12 cellular contexts compared by ENCODE assay signal in the genomic region with DNA sequence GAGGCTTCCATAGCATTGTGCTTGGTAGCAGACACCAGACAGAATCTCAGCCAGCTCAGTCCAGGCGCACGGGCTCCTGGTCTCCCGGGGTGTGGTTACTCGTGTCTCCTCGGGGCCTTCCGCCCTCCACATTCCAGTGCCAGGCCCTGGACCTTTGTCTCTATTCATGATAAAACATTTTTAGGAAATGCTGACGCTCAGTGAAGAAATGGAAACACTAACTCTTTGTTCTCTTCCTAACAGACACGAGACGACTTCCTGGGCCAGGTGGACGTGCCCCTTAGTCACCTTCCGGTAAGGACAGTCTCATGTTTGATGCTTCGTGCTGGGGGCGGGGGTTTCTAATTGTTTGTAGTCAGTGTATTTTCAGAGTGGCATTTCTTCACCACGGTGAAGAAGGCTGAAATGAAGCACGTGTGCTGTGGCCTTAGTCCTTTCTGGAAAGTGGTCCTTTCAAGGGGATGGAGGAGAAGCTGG.
A peak's percentile ranks its signal among the peaks of the same experiment; 100 is the strongest.
DNase-seq lines count a peak whose midpoint lies in the region; ATAC-seq and TF ChIP-seq lines count a peak whose summit lies in the region.
"Had no signal": no experiment of that assay in that cellular context is flagged by ENCODE, and none has a peak within 500 bp of the region (broad histone marks: within the 10 kb centered on the region; RNA-seq: fewer than 3 reads in every experiment).

No MANE protein-coding gene starts in this region.

- WGBS in smooth muscle cell (ENCODE audit: low lambda C conversion rate), result 69% methylated on average over 15 of the region's 15 CpGs

- no peaks in the 10 kb centered on the region for H3K9me2 ChIP-seq in HCT116 (ENCODE audit: insufficient read depth)

- H3K4me3 ChIP-seq in HCT116 (replicated peaks in 1 of 2; ENCODE audit: low read depth in 1 of 2, low read length in 2 of 2) (peak overlapping the region; percentile 0 to 45; a peak in 3 of 4 replicates), breast epithelium (no peak overlapping the region), smooth muscle cell (no peak overlapping the region)

- H3K9me3 ChIP-seq in HCT116 (ENCODE audit: control insufficient read depth in 1 of 2, insufficient read depth in 1 of 2, low read depth in 1 of 2, low read length in 2 of 2) (no peaks in the 10 kb centered on the region), breast epithelium (no peaks in the 10 kb centered on the region), smooth muscle cell (replicated peaks; ENCODE audit: low read depth) (no peaks in the 10 kb centered on the region)

- no peaks in the 10 kb centered on the region for H3K36me3 ChIP-seq in HCT116 (ENCODE audit: control insufficient read depth in 1 of 2, insufficient read depth in 2 of 2, low read length in 2 of 2)
- H3K36me3 ChIP-seq in breast epithelium, result no peaks in the 10 kb centered on the region
- H3K36me3 ChIP-seq in smooth muscle cell (ENCODE audit: low read depth), result no peaks in the 10 kb centered on the region

- H2AFZ ChIP-seq in HCT116 (ENCODE audit: low read depth, low read length, poor library complexity, severe bottlenecking) (no peak overlapping the region), smooth muscle cell (ENCODE audit: low read depth) (no peak overlapping the region)

- CTCF ChIA-PET in HCT116 (lab: Charles Lee), result no interaction called here

- DNase-seq in HCT116 (ENCODE audit: low read depth, low spot score) (peak; percentile 65), breast epithelium (ENCODE audit: low spot score in 2 of 2) (peak in 1 of 2 donors; percentile 71), kidney tubule cell (ENCODE audit: low spot score) (peak; percentile 77), smooth muscle cell (lab: John Stamatoyannopoulos, UW; ENCODE audit: unreplicated experiment) (no peak), NCI-H2227 (lab: John Stamatoyannopoulos, UW; ENCODE audit: unreplicated experiment) (no peak), NCI-H2107 (lab: John Stamatoyannopoulos, UW) (no peak), Ammon's horn (ENCODE audit: low spot score) (no peak)
- DNase-seq: cerebellar nuclear complex, DND-41, NCI-H2227 treated with DMSO at 0.1 percent for 48 hours had no signal

- H3K79me2 ChIP-seq in HCT116 (ENCODE audit: insufficient read depth, low read length) (no peaks in the 10 kb centered on the region), smooth muscle cell (ENCODE audit: low read depth) (no peaks in the 10 kb centered on the region)

- no peak for TF ChIP-seq CTCF in HCT116 (IDR thresholded peaks at IDR 0.05 in 2 of 3, conservative IDR thresholded peaks at IDR 0.05 in 1 of 3; ENCODE audit: borderline replicate concordance in 1 of 3, insufficient read depth in 1 of 3, low read depth in 2 of 3, low read length in 2 of 3)
- no peak for TF ChIP-seq CTCF in breast epithelium (IDR thresholded peaks at IDR 0.05)
- no peak for TF ChIP-seq CTCF in smooth muscle cell (IDR thresholded peaks at IDR 0.05; ENCODE audit: borderline replicate concordance, insufficient read depth, poor library complexity, severe bottlenecking)

- RAD21 ChIA-PET in HCT116 (lab: Charles Lee; ENCODE audit: low non-redundant PET in 1 of 2, low total read pairs in 2 of 2, uncharacterized antibody in 2 of 2, unreplicated experiment in 2 of 2), result no interaction called here

- no peak overlapping the region for H3K4me3 Mint-ChIP-seq in stimulated activated memory B cell treated with anti-CD40 and anti-IgM and Interleukin-4, amounts not matched to agents 10 μg/mL and 1 μg/mL and 100 μg/mL, for 72 hours

- H4K20me1 ChIP-seq in HCT116 (ENCODE audit: insufficient read depth) (no peaks in the 10 kb centered on the region), smooth muscle cell (ENCODE audit: low read depth) (no peaks in the 10 kb centered on the region)

- intact Hi-C loops in HCT116 (cut with micrococcal nuclease) (no loop called here), breast epithelium (cut with DNase I; ENCODE audit: low total_unique reads) (no loop called here)

- POLR2A ChIA-PET in HCT116 (lab: Charles Lee), result interaction anchor here (1.3 kb wide), 2 partner anchors 15 to 94 kb away, joined by 3 to 4 read pairs; no protein-coding TSS in a partner anchor

- H3K27me3 Mint-ChIP-seq in stimulated activated memory B cell treated with anti-CD40 and anti-IgM and Interleukin-4, amounts not matched to agents 10 μg/mL and 1 μg/mL and 100 μg/mL, for 72 hours, result no peaks in the 10 kb centered on the region
- H3K27me3 Mint-ChIP-seq: progenitor cell of endocrine pancreas had no signal

- H3K4me1 ChIP-seq in HCT116 (ENCODE audit: control insufficient read depth in 1 of 2, insufficient read depth in 2 of 2, low read length in 2 of 2), result peaks cover 43 to 60% of the 10 kb centered on the region in 2 experiments
- H3K4me1 ChIP-seq in breast epithelium, result peaks cover 0 to 17% of the 10 kb centered on the region in 2 donors
- H3K4me1 ChIP-seq in smooth muscle cell (ENCODE audit: low read depth), result peaks cover 12% of the 10 kb centered on the region

- H3K9ac ChIP-seq in HCT116 (ENCODE audit: low read length) (peak overlapping the region; percentile 57), smooth muscle cell (ENCODE audit: low read depth) (no peak overlapping the region)

- H3K27ac ChIP-seq in HCT116 (ENCODE audit: low read depth, low read length) (peak overlapping the region; percentile 63), breast epithelium (peak overlapping the region; percentile 70 to 77), smooth muscle cell (ENCODE audit: low read depth) (peak overlapping the region; percentile 83)

- TF ChIP-seq RAD21 in HCT116 (IDR thresholded peaks at IDR 0.05; ENCODE audit: low read depth), result no peak; the same call in 1 of the 2 replicates

- peak; percentile 76 for ATAC-seq in HCT116
- no peak for ATAC-seq in stimulated activated memory B cell treated with anti-CD40 and anti-IgM and Interleukin-4, amounts not matched to agents 10 μg/mL and 1 μg/mL and 100 μg/mL, for 72 hours

- H3K36me3 Mint-ChIP-seq in stimulated activated memory B cell treated with anti-CD40 and anti-IgM and Interleukin-4, amounts not matched to agents 10 μg/mL and 1 μg/mL and 100 μg/mL, for 72 hours, result peaks cover 16% of the 10 kb centered on the region

- no peaks in the 10 kb centered on the region for H3K9me3 Mint-ChIP-seq in stimulated activated memory B cell treated with anti-CD40 and anti-IgM and Interleukin-4, amounts not matched to agents 10 μg/mL and 1 μg/mL and 100 μg/mL, for 72 hours

- H3F3A ChIP-seq in smooth muscle cell (ENCODE audit: low read depth), result peaks cover 15% of the 10 kb centered on the region

- H3K27ac Mint-ChIP-seq in stimulated activated memory B cell treated with anti-CD40 and anti-IgM and Interleukin-4, amounts not matched to agents 10 μg/mL and 1 μg/mL and 100 μg/mL, for 72 hours, result no peak overlapping the region
- H3K27ac Mint-ChIP-seq: progenitor cell of endocrine pancreas had no signal

- peak overlapping the region; percentile 67 for H3K4me2 ChIP-seq in HCT116 (ENCODE audit: low read length)
- H3K4me2 ChIP-seq in smooth muscle cell, result no peak overlapping the region

- peaks cover 40% of the 10 kb centered on the region for H3K4me1 Mint-ChIP-seq in stimulated activated memory B cell treated with anti-CD40 and anti-IgM and Interleukin-4, amounts not matched to agents 10 μg/mL and 1 μg/mL and 100 μg/mL, for 72 hours

- TF ChIP-seq POLR2A in HCT116 (IDR thresholded peaks at IDR 0.05; ENCODE audit: borderline replicate concordance, extremely low read depth, insufficient read depth, insufficient read length) (no peak), breast epithelium (IDR thresholded peaks at IDR 0.05) (no peak)

- no TSS peak for BruUV-seq in HCT116 (replicated peaks; lab: Mats Ljungman, UMichigan)

- H3K27me3 ChIP-seq in HCT116 (ENCODE audit: insufficient read depth, low read length) (no peaks in the 10 kb centered on the region), breast epithelium (no peaks in the 10 kb centered on the region), smooth muscle cell (ENCODE audit: low read depth) (no peaks in the 10 kb centered on the region)

TF ChIP-seq in HCT116, 20 proteins besides CTCF, POLR2A, EP300 and RAD21 (continues in another document):
- TF ChIP-seq POLR2AphosphoS5 (IDR thresholded peaks at IDR 0.05; ENCODE audit: low read depth, low read length) (no peak), EGR1 (IDR thresholded peaks at IDR 0.05; ENCODE audit: low read depth) (no peak), ZBTB33 (IDR thresholded peaks at IDR 0.05; ENCODE audit: extremely low read depth, insufficient replicate concordance, low read length) (no peak), FOSL1 (IDR thresholded peaks at IDR 0.05; ENCODE audit: low read depth) (peak; percentile 33; the same call in 1 of the 2 replicates), SIN3A (IDR thresholded peaks at IDR 0.05; ENCODE audit: low read depth) (peak; percentile 45; the same call in 1 of the 2 replicates), ATF3 (IDR thresholded peaks at IDR 0.05) (no peak), YY1 (IDR thresholded peaks at IDR 0.05; ENCODE audit: extremely low read depth, insufficient replicate concordance, low read depth, low read length) (no peak), SRF (IDR thresholded peaks at IDR 0.05; ENCODE audit: low read depth) (0 out of 2 replicates have a peak, but pooled peaks have one; percentile 19), EZH2 (IDR thresholded peaks at IDR 0.05) (no peak), SP1 (IDR thresholded peaks at IDR 0.05; ENCODE audit: low read depth) (peak; percentile 69), ELF1 (IDR thresholded peaks at IDR 0.05; ENCODE audit: borderline replicate concordance, low read depth) (peak; percentile 20; the same call in 1 of the 2 replicates), CBX3 (IDR thresholded peaks at IDR 0.05; ENCODE audit: low read depth) (no peak), ZFX (IDR thresholded peaks at IDR 0.05) (no peak), CEBPB (IDR thresholded peaks at IDR 0.05; ENCODE audit: low read depth) (peak; percentile 49)

Comparison
In these comparisons a context has a peak if more than half of its experiments do, and no peak if none do; other contexts are left out.
1. DNase-seq: peak in HCT116 (single experiment) and kidney tubule cell (single experiment); none in smooth muscle cell (single experiment), NCI-H2227 (single experiment), NCI-H2107 (single experiment) and Ammon's horn (single experiment).
2. H3K4me3 ChIP-seq: peak in HCT116 (2 of 2); none in breast epithelium (0 of 3) and smooth muscle cell (single experiment).
3. Peak in every context shown above with its lines, with median percentiles within 50 percentile points of each other: H3K27ac ChIP-seq.